ENCODE assay signal across 9 cellular contexts in genomic region chr5:83470920-83471404, GRCh38. TPM values are rescaled to one million over a fixed set of nuclear protein-coding genes. Genes with fewer than 3 reads are reported as not detected.
DNase-seq lines count a peak whose midpoint lies in the region; ATAC-seq and TF ChIP-seq lines count a peak whose summit lies in the region.
"Had no signal": no experiment of that assay in that cellular context is flagged by ENCODE, and none has a peak within 500 bp of the region (broad histone marks: within the 10 kb centered on the region; RNA-seq: fewer than 3 reads in every experiment).

No MANE protein-coding gene starts in this region.

- no peak overlapping the region for H3K27ac Mint-ChIP-seq in glutamatergic neuron (ENCODE audit: unreplicated experiment)

- peak overlapping the region; percentile 37 to 57 (median 50) for H3K4me3 ChIP-seq in gastrocnemius medialis

- H3K4me1 ChIP-seq in gastrocnemius medialis: peaks cover 14 to 35% of the 10 kb centered on the region in 2 donors

- POLR2A ChIA-PET in RWPE1 (lab: Yijun Ruan, JAX; ENCODE audit: low non-redundant PET): no interaction called here

- TF ChIP-seq CTCF in GM13976 (IDR thresholded peaks at IDR 0.05; ENCODE audit: borderline replicate concordance, control extremely low read depth, extremely low read depth, insufficient read depth, missing control alignments): no peak
- no peak for TF ChIP-seq CTCF in RWPE1 (conservative IDR thresholded peaks at IDR 0.05; ENCODE audit: low read depth)
- TF ChIP-seq CTCF in glutamatergic neuron (IDR thresholded peaks at IDR 0.05; ENCODE audit: partially characterized antibody, unreplicated experiment): no peak
- TF ChIP-seq CTCF in gastrocnemius medialis (IDR thresholded peaks at IDR 0.05 in 4 of 5, conservative IDR thresholded peaks at IDR 0.05 in 1 of 5): no peak

- no peaks in the 10 kb centered on the region for H3K36me3 Mint-ChIP-seq in glutamatergic neuron (ENCODE audit: unreplicated experiment)

- TF ChIP-seq POLR2A in gastrocnemius medialis (IDR thresholded peaks at IDR 0.05): no peak

- CTCF ChIA-PET in RWPE1 (lab: Yijun Ruan, JAX): interaction anchor here (0.5 kb wide), 1 partner anchor 840 kb away, joined by 3 read pairs; no protein-coding TSS in a partner anchor

- peaks cover 15% of the 10 kb centered on the region for H3K27me3 Mint-ChIP-seq in glutamatergic neuron (ENCODE audit: unreplicated experiment)

- peaks cover 14% of the 10 kb centered on the region for H3K9me3 Mint-ChIP-seq in glutamatergic neuron (ENCODE audit: unreplicated experiment)

- DNase-seq in GM13976 (ENCODE audit: low spot score): peak; percentile 36
- no peak for DNase-seq in RWPE1 (ENCODE audit: low spot score)
- peak; percentile 12 for DNase-seq in glutamatergic neuron
- DNase-seq in gastrocnemius medialis: no peak
- DNase-seq in COR-L47 (lab: John Stamatoyannopoulos, UW): no peak
- no peak for DNase-seq in stimulated activated CD4-positive, alpha-beta T cell treated with anti-CD3 and anti-CD28 coated beads, Interleukin-4, amount 100 ng/mL, for 4 hours
- DNase-seq in COLO668 (lab: John Stamatoyannopoulos, UW; ENCODE audit: unreplicated experiment): no peak
- DNase-seq: foreskin melanocyte had no signal

- H3K4me3 Mint-ChIP-seq in glutamatergic neuron (ENCODE audit: unreplicated experiment): peak overlapping the region; percentile 99

- peaks cover 17% of the 10 kb centered on the region for H3K4me1 Mint-ChIP-seq in glutamatergic neuron (ENCODE audit: low read depth, unreplicated experiment)

- peak overlapping the region; percentile 97 for H3K27ac ChIP-seq in RWPE1
- H3K27ac ChIP-seq in gastrocnemius medialis: peak overlapping the region; percentile 36 to 62 (median 42)

- H3K36me3 ChIP-seq in gastrocnemius medialis: no peaks in the 10 kb centered on the region

- in situ Hi-C loops in GM13976 (cut with MboI; ENCODE audit: low sequenced_read_pairs, unreplicated experiment): loop anchor here (10.0 kb wide), 1 partner anchor 1116 kb away; no protein-coding TSS in a partner anchor
- in situ Hi-C loops in gastrocnemius medialis (cut with MboI; ENCODE audit: low sequenced_read_pairs in 4 of 4): loop anchor here in 1 of 4 donors (25.0 kb wide), 1 partner anchor 1109 kb away; no protein-coding TSS in a partner anchor

- intact Hi-C loops in gastrocnemius medialis (cut with DNase I; ENCODE audit: low total_unique reads): loop anchor here (5.0 kb wide), 1 partner anchor 1114 kb away; no protein-coding TSS in a partner anchor

- ATAC-seq in gastrocnemius medialis (no peak), GM19467 (IDR thresholded peaks at IDR 0.05; ENCODE audit: unreplicated experiment) (no peak)

- no peaks in the 10 kb centered on the region for H3K9me3 ChIP-seq in gastrocnemius medialis

- H3K27me3 ChIP-seq in gastrocnemius medialis: peaks cover 52 to 72% (median 62%) of the 10 kb centered on the region in 3 donors

RNA-seq across cellular contexts. Expression of gene VCAN, which starts 0.6 kb away (rescaled TPM):
- total RNA-seq in glutamatergic neuron (ENCODE audit: unreplicated experiment) (152 TPM), gastrocnemius medialis (10 to 100 TPM in 3 of 4 donors, 1 to 10 TPM in 1; 5.9 to 29.9 (median 17.4) TPM)

Comparison
In these comparisons a context has a peak if more than half of its experiments do, and no peak if none do; other contexts are left out.
1. DNase-seq: peak in GM13976 (single experiment) and glutamatergic neuron (single experiment); none in RWPE1 (single experiment), gastrocnemius medialis (0 of 2), COR-L47 (single experiment), stimulated activated CD4-positive, alpha-beta T cell treated with anti-CD3 and anti-CD28 coated beads, Interleukin-4, amount 100 ng/mL, for 4 hours (0 of 2) and COLO668 (single experiment).